ENCODE assay signal across 8 cellular contexts in genomic region chrX:103919336-103919682, GRCh38. TPM values are rescaled to one million over a fixed set of nuclear protein-coding genes. Genes with fewer than 3 reads are reported as not detected.
DNase-seq lines count a peak whose midpoint lies in the region; ATAC-seq and TF ChIP-seq lines count a peak whose summit lies in the region.

No MANE protein-coding gene starts in this region.

- H3K27me3 ChIP-seq in GM06990 (replicated peaks; ENCODE audit: control insufficient read depth, insufficient read depth, low read length) (no peaks in the 10 kb centered on the region), SJSA1 (replicated peaks) (no peaks in the 10 kb centered on the region), left lung (peaks cover 0 to 5% of the 10 kb centered on the region in 2 donors), suprapubic skin (no peaks in the 10 kb centered on the region)

- H3K4me3 ChIP-seq in GM06990 (replicated peaks; ENCODE audit: low read depth, low read length), result peak overlapping the region; percentile 68
- H3K4me3 ChIP-seq in SJSA1, result peak overlapping the region; percentile 57
- peak overlapping the region; percentile 79 for H3K4me3 ChIP-seq in coronary artery
- peak overlapping the region; percentile 40 to 54 for H3K4me3 ChIP-seq in left lung
- peak overlapping the region; percentile 57 for H3K4me3 ChIP-seq in suprapubic skin

- H3K4me1 ChIP-seq in SJSA1 (replicated peaks) (no peaks in the 10 kb centered on the region; the same call in 1 of the 2 replicates), left lung (no peaks in the 10 kb centered on the region), suprapubic skin (no peaks in the 10 kb centered on the region)

- H3K9me3 ChIP-seq in SJSA1 (replicated peaks) (no peaks in the 10 kb centered on the region), left lung (no peaks in the 10 kb centered on the region), suprapubic skin (no peaks in the 10 kb centered on the region)

- no peak for TF ChIP-seq POLR2A in suprapubic skin (IDR thresholded peaks at IDR 0.05)

- H3K36me3 ChIP-seq in GM06990 (ENCODE audit: control insufficient read depth, insufficient read depth, low read length), result no peaks in the 10 kb centered on the region
- no peaks in the 10 kb centered on the region for H3K36me3 ChIP-seq in SJSA1
- no peaks in the 10 kb centered on the region for H3K36me3 ChIP-seq in left lung
- no peaks in the 10 kb centered on the region for H3K36me3 ChIP-seq in suprapubic skin

- ATAC-seq in GM21526 (IDR thresholded peaks at IDR 0.05; ENCODE audit: low FRiP score, unreplicated experiment) (peak; percentile 43), left lung (peak; percentile 76)

- TF ChIP-seq CTCF in GM06990 (IDR thresholded peaks at IDR 0.05; ENCODE audit: insufficient read depth, low read length, poor library complexity, severe bottlenecking), result peak; percentile 2
- no peak for TF ChIP-seq CTCF in coronary artery (IDR thresholded peaks at IDR 0.05)
- TF ChIP-seq CTCF in left lung (IDR thresholded peaks at IDR 0.05), result peak; percentile 20 to 33
- no peak for TF ChIP-seq CTCF in suprapubic skin (IDR thresholded peaks at IDR 0.05)

- intact Hi-C loops in left lung (cut with DNase I), result no loop called here

- peak overlapping the region; percentile 62 for H3K27ac ChIP-seq in SJSA1
- H3K27ac ChIP-seq in coronary artery, result peak overlapping the region; percentile 75 to 90
- H3K27ac ChIP-seq in left lung, result peak overlapping the region; percentile 59 to 74
- H3K27ac ChIP-seq in suprapubic skin, result peak overlapping the region; percentile 56

- 52% methylated on average over 9 of the region's 9 CpGs for WGBS in suprapubic skin

- DNase-seq in GM06990 (ENCODE audit: extremely low read depth, insufficient read length), result no peak
- DNase-seq in HPDE6-E6E7 (ENCODE audit: extremely low spot score), result peak; percentile 13
- peak in 1 of 2 experiments; percentile 38 for DNase-seq in SJSA1 (ENCODE audit: low read depth in 1 of 2, low spot score in 2 of 2)
- DNase-seq in coronary artery (ENCODE audit: low spot score), result no peak
- no peak for DNase-seq in left lung
- no peak for DNase-seq in suprapubic skin (ENCODE audit: low spot score in 2 of 2)
- no peak for DNase-seq in stimulated activated CD4-positive, alpha-beta T cell treated with anti-CD3 and anti-CD28 coated beads, Interleukin-4, amount 100 ng/mL, for 1 hour

- TF ChIP-seq EP300 in suprapubic skin (IDR thresholded peaks at IDR 0.05), result no peak

RNA-seq across cellular contexts. Expression of gene TMSB15B, which starts 43.1 kb away (rescaled TPM):
- 3.5 and 23.2 TPM in 2 replicates for total RNA-seq in SJSA1 (2014; rRNA removed; shearing (Covaris generic))
- total RNA-seq in left lung (1 to 10 TPM; 1.3 to 5.1 TPM), suprapubic skin (1 to 10 TPM in 3 of 4 donors, under 1 TPM in 1; 0.83 to 3.4 (median 2.4) TPM)

Comparison
In these comparisons a context has a peak if more than half of its experiments do, and no peak if none do; other contexts are left out.
1. CTCF ChIP-seq: peak in GM06990 (single experiment) and left lung (2 of 2); none in coronary artery (single experiment) and suprapubic skin (0 of 2).
2. Peak in every context shown above with its lines, with median percentiles within 50 percentile points of each other: H3K4me3 ChIP-seq and H3K27ac ChIP-seq.